In the genomic region with DNA sequence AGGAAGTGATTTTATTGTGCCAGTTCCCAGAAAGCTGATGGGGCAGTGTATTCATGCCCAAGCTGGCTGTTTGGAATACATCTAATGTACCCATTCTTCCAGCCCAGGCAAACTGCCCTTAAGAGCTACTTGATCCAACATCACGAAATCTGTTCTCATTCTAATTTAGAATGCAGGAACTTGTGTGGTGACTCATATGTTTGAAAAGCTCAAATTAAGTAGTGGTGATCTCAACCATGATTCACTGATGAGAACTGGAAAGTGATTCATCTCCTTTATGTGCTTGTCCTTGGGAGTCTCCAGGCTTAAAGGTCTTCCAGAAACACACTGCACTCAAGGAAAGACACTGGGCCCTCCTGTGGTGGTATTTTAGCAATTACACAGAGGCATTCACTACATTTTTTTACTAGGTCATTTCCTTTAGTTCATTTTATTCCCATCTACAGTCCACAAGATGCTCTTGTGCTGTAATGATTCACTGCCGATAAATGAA, we compare ENCODE assay signal across 1 cellular context.
TF ChIP-seq lines count a peak whose summit lies in the region.

No MANE protein-coding gene starts in this region.

TF ChIP-seq in HEK293, 187 proteins besides CTCF, POLR2A, EP300 and RAD21 (continued from another document and continues in another):
- TF ChIP-seq, protein P1, sequence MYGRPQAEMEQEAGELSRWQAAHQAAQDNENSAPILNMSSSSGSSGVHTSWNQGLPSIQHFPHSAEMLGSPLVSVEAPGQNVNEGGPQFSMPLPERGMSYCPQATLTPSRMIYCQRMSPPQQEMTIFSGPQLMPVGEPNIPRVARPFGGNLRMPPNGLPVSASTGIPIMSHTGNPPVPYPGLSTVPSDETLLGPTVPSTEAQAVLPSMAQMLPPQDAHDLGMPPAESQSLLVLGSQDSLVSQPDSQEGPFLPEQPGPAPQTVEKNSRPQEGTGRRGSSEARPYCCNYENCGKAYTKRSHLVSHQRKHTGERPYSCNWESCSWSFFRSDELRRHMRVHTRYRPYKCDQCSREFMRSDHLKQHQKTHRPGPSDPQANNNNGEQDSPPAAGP (tag by site-specific recombination; IDR thresholded peaks at IDR 0.05) = peak; percentile 90
- TF ChIP-seq, protein P2, sequence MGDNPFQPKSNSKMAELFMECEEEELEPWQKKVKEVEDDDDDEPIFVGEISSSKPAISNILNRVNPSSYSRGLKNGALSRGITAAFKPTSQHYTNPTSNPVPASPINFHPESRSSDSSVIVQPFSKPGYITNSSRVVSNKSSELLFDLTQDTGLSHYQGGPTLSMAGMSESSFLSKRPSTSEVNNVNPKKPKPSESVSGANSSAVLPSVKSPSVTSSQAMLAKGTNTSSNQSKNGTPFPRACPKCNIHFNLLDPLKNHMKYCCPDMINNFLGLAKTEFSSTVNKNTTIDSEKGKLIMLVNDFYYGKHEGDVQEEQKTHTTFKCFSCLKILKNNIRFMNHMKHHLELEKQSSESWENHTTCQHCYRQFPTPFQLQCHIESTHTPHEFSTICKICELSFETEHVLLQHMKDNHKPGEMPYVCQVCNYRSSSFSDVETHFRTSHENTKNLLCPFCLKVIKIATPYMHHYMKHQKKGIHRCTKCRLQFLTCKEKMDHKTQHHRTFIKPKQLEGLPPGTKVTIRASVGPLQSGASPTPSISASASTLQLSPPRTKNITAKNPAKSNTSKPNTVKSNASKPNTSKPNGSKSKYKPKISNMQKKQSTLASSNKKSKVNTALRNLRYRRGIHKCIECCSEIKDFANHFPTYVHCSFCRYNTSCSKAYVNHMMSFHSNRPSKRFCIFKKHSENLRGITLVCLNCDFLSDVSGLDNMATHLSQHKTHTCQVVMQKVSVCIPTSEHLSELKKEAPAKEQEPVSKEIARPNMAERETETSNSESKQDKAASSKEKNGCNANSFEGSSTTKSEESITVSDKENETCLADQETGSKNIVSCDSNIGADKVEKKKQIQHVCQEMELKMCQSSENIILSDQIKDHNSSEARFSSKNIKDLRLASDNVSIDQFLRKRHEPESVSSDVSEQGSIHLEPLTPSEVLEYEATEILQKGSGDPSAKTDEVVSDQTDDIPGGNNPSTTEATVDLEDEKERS (tag by site-specific recombination; IDR thresholded peaks at IDR 0.05) = peak; percentile 90
- TF ChIP-seq, protein P3, sequence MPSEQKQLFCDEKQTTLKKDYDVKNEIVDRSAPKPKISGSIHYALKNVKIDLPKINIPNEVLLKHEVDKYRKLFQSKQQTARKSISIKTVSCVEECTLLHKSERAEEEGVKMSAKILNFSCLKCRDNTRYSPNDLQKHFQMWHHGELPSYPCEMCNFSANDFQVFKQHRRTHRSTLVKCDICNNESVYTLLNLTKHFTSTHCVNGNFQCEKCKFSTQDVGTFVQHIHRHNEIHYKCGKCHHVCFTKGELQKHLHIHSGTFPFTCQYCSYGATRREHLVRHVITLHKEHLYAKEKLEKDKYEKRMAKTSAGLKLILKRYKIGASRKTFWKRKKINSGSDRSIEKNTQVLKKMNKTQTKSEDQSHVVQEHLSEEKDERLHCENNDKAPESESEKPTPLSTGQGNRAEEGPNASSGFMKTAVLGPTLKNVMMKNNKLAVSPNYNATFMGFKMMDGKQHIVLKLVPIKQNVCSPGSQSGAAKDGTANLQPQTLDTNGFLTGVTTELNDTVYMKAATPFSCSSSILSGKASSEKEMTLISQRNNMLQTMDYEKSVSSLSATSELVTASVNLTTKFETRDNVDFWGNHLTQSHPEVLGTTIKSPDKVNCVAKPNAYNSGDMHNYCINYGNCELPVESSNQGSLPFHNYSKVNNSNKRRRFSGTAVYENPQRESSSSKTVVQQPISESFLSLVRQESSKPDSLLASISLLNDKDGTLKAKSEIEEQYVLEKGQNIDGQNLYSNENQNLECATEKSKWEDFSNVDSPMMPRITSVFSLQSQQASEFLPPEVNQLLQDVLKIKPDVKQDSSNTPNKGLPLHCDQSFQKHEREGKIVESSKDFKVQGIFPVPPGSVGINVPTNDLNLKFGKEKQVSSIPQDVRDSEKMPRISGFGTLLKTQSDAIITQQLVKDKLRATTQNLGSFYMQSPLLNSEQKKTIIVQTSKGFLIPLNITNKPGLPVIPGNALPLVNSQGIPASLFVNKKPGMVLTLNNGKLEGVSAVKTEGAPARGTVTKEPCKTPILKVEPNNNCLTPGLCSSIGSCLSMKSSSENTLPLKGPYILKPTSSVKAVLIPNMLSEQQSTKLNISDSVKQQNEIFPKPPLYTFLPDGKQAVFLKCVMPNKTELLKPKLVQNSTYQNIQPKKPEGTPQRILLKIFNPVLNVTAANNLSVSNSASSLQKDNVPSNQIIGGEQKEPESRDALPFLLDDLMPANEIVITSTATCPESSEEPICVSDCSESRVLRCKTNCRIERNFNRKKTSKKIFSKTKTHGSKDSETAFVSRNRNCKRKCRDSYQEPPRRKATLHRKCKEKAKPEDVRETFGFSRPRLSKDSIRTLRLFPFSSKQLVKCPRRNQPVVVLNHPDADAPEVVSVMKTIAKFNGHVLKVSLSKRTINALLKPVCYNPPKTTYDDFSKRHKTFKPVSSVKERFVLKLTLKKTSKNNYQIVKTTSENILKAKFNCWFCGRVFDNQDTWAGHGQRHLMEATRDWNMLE (tag by site-specific recombination; conservative IDR thresholded peaks at IDR 0.05; ENCODE audit: low read depth) = peak; percentile 70
- no peak for TF ChIP-seq ZNF426 (tag by site-specific recombination; IDR thresholded peaks at IDR 0.05)
- TF ChIP-seq ZNF174 (tag by site-specific recombination; IDR thresholded peaks at IDR 0.05) = no peak
- TF ChIP-seq SETDB1 (IDR thresholded peaks at IDR 0.05; ENCODE audit: insufficient read length, low read length) = no peak
- TF ChIP-seq, protein P4, sequence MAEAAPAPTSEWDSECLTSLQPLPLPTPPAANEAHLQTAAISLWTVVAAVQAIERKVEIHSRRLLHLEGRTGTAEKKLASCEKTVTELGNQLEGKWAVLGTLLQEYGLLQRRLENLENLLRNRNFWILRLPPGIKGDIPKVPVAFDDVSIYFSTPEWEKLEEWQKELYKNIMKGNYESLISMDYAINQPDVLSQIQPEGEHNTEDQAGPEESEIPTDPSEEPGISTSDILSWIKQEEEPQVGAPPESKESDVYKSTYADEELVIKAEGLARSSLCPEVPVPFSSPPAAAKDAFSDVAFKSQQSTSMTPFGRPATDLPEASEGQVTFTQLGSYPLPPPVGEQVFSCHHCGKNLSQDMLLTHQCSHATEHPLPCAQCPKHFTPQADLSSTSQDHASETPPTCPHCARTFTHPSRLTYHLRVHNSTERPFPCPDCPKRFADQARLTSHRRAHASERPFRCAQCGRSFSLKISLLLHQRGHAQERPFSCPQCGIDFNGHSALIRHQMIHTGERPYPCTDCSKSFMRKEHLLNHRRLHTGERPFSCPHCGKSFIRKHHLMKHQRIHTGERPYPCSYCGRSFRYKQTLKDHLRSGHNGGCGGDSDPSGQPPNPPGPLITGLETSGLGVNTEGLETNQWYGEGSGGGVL (tag by site-specific recombination; IDR thresholded peaks at IDR 0.05) = peak; percentile 37
- no peak for TF ChIP-seq ZNF16 (tag by site-specific recombination; IDR thresholded peaks at IDR 0.05; ENCODE audit: low read depth)
- TF ChIP-seq ZNF555 (tag by site-specific recombination; conservative IDR thresholded peaks at IDR 0.05) = no peak
- no peak for TF ChIP-seq WT1 (tag by site-specific recombination; IDR thresholded peaks at IDR 0.05)
- TF ChIP-seq, protein P5, sequence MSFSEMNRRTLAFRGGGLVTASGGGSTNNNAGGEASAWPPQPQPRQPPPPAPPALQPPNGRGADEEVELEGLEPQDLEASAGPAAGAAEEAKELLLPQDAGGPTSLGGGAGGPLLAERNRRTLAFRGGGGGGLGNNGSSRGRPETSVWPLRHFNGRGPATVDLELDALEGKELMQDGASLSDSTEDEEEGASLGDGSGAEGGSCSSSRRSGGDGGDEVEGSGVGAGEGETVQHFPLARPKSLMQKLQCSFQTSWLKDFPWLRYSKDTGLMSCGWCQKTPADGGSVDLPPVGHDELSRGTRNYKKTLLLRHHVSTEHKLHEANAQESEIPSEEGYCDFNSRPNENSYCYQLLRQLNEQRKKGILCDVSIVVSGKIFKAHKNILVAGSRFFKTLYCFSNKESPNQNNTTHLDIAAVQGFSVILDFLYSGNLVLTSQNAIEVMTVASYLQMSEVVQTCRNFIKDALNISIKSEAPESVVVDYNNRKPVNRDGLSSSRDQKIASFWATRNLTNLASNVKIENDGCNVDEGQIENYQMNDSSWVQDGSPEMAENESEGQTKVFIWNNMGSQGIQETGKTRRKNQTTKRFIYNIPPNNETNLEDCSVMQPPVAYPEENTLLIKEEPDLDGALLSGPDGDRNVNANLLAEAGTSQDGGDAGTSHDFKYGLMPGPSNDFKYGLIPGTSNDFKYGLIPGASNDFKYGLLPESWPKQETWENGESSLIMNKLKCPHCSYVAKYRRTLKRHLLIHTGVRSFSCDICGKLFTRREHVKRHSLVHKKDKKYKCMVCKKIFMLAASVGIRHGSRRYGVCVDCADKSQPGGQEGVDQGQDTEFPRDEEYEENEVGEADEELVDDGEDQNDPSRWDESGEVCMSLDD (tag by site-specific recombination; IDR thresholded peaks at IDR 0.05) = no peak
- no peak for TF ChIP-seq ZBTB48 (tag by site-specific recombination; IDR thresholded peaks at IDR 0.05)
- TF ChIP-seq BCL11A (tag by site-specific recombination; IDR thresholded peaks at IDR 0.05; ENCODE audit: low read depth) = peak; percentile 53; the same call in 1 of the 2 replicates
- no peak for TF ChIP-seq ZNF132 (tag by site-specific recombination; IDR thresholded peaks at IDR 0.05; ENCODE audit: borderline replicate concordance)
- TF ChIP-seq ZNF391 (tag by site-specific recombination; IDR thresholded peaks at IDR 0.05; ENCODE audit: borderline replicate concordance, low read depth) = peak; percentile 4; the same call in 1 of the 2 replicates
- TF ChIP-seq ZNF521 (tag by site-specific recombination; IDR thresholded peaks at IDR 0.05) = no peak
- TF ChIP-seq ZNF558 (tag by site-specific recombination; IDR thresholded peaks at IDR 0.05) = peak; percentile 93
- TF ChIP-seq OVOL3 (tag by site-specific recombination; IDR thresholded peaks at IDR 0.05) = no peak
- no peak for TF ChIP-seq EGR2 (tag by site-specific recombination; IDR thresholded peaks at IDR 0.05; ENCODE audit: low read depth)
- no peak for TF ChIP-seq HOXD13 (CRISPR knock-in tag; IDR thresholded peaks at IDR 0.05; ENCODE audit: borderline replicate concordance)
- TF ChIP-seq HOXA7 (CRISPR knock-in tag; IDR thresholded peaks at IDR 0.05; ENCODE audit: borderline replicate concordance) = no peak
- TF ChIP-seq ZNF155 (tag by site-specific recombination; IDR thresholded peaks at IDR 0.05) = no peak
- peak; percentile 82; the same call in 1 of the 2 replicates for TF ChIP-seq ZBTB1 (tag by site-specific recombination; IDR thresholded peaks at IDR 0.05)
- peak; percentile 97 for TF ChIP-seq ZEB2 (tag by site-specific recombination; IDR thresholded peaks at IDR 0.05)
- TF ChIP-seq ZNF184 (tag by site-specific recombination; IDR thresholded peaks at IDR 0.05) = peak; percentile 95
- TF ChIP-seq KLF16 (tag by site-specific recombination; IDR thresholded peaks at IDR 0.05) = peak; percentile 41; the same call in 1 of the 2 replicates
- peak; percentile 89 for TF ChIP-seq ZBTB17 (tag by site-specific recombination; IDR thresholded peaks at IDR 0.05)
- 0 out of 2 replicates have a peak, but pooled peaks have one; percentile 46 for TF ChIP-seq ZNF707 (tag by site-specific recombination; IDR thresholded peaks at IDR 0.05)
- TF ChIP-seq ZNF394 (tag by site-specific recombination; IDR thresholded peaks at IDR 0.05; ENCODE audit: borderline replicate concordance) = peak; percentile 83
- no peak for TF ChIP-seq ZNF777 (tag by site-specific recombination; IDR thresholded peaks at IDR 0.05; ENCODE audit: borderline replicate concordance)
- peak; percentile 73 for TF ChIP-seq KLF8 (tag by site-specific recombination; IDR thresholded peaks at IDR 0.05)
- TF ChIP-seq, protein P6, sequence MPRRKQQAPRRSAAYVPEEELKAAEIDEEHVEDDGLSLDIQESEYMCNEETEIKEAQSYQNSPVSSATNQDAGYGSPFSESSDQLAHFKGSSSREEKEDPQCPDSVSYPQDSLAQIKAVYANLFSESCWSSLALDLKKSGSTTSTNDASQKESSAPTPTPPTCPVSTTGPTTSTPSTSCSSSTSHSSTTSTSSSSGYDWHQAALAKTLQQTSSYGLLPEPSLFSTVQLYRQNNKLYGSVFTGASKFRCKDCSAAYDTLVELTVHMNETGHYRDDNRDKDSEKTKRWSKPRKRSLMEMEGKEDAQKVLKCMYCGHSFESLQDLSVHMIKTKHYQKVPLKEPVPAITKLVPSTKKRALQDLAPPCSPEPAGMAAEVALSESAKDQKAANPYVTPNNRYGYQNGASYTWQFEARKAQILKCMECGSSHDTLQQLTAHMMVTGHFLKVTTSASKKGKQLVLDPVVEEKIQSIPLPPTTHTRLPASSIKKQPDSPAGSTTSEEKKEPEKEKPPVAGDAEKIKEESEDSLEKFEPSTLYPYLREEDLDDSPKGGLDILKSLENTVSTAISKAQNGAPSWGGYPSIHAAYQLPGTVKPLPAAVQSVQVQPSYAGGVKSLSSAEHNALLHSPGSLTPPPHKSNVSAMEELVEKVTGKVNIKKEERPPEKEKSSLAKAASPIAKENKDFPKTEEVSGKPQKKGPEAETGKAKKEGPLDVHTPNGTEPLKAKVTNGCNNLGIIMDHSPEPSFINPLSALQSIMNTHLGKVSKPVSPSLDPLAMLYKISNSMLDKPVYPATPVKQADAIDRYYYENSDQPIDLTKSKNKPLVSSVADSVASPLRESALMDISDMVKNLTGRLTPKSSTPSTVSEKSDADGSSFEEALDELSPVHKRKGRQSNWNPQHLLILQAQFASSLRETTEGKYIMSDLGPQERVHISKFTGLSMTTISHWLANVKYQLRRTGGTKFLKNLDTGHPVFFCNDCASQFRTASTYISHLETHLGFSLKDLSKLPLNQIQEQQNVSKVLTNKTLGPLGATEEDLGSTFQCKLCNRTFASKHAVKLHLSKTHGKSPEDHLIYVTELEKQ (tag by site-specific recombination; IDR thresholded peaks at IDR 0.05; ENCODE audit: borderline replicate concordance) = peak; percentile 96
- TF ChIP-seq, protein P7, sequence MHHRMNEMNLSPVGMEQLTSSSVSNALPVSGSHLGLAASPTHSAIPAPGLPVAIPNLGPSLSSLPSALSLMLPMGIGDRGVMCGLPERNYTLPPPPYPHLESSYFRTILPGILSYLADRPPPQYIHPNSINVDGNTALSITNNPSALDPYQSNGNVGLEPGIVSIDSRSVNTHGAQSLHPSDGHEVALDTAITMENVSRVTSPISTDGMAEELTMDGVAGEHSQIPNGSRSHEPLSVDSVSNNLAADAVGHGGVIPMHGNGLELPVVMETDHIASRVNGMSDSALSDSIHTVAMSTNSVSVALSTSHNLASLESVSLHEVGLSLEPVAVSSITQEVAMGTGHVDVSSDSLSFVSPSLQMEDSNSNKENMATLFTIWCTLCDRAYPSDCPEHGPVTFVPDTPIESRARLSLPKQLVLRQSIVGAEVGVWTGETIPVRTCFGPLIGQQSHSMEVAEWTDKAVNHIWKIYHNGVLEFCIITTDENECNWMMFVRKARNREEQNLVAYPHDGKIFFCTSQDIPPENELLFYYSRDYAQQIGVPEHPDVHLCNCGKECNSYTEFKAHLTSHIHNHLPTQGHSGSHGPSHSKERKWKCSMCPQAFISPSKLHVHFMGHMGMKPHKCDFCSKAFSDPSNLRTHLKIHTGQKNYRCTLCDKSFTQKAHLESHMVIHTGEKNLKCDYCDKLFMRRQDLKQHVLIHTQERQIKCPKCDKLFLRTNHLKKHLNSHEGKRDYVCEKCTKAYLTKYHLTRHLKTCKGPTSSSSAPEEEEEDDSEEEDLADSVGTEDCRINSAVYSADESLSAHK (tag by site-specific recombination; IDR thresholded peaks at IDR 0.05) = peak; percentile 49; the same call in 1 of the 2 replicates
- TF ChIP-seq ZNF529 (tag by site-specific recombination; IDR thresholded peaks at IDR 0.05; ENCODE audit: insufficient replicate concordance) = no peak
- no peak for TF ChIP-seq ZBTB8A (tag by site-specific recombination; IDR thresholded peaks at IDR 0.05)
- TF ChIP-seq ZSCAN23 (tag by site-specific recombination; IDR thresholded peaks at IDR 0.05) = peak; percentile 89
- TF ChIP-seq ZNF610 (tag by site-specific recombination; IDR thresholded peaks at IDR 0.05; ENCODE audit: borderline replicate concordance) = no peak
